ENCODE assay signal across 2 cellular contexts in the genomic region with DNA sequence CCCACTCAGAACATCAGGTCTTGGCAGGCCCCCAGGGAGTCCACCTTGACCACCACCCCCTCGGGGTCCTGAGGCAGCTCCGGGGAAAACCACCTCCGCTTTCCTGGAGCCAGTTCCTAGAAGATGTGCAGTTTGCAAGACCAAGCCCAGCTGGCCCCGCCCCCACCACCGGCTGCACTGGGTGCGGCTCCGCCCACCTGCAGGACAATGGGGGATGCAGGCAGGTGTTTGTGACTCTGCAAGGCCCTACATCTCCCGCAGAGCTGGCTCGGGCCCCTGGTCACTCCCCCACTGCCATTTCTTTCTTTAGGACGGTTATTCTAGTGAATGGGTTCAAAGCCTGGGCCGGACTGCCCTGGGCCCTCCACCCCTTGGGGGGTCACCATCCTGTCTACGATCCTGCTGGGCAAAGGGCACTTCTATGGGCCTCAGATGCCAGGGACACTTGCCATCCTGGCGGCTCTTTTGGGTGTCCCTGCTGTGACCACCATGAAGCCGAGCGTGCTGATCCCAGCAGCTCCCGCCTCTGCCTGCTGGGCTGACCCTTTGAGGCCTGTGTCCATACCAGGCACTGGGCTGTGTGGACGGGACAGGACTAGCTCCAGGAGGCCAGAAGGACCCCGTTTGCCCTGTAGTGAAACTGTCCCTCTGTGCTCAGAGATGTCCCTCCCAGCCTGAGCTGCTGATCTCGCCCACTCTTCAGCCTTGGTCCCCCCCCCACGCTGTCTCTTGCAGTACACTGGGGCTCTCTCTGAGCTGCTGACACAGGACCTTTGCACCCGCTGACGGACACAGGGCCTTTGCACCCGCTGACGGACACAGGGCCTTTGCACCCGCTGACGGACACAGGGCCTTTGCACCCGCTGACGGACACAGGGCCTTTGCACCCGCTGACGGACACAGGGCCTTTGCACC.
TF ChIP-seq lines count a peak whose summit lies in the region.

No MANE protein-coding gene starts in this region.

TF ChIP-seq in K562, 482 proteins besides CTCF, POLR2A, EP300 and RAD21 (continued from another document):
- TF ChIP-seq, protein P1, sequence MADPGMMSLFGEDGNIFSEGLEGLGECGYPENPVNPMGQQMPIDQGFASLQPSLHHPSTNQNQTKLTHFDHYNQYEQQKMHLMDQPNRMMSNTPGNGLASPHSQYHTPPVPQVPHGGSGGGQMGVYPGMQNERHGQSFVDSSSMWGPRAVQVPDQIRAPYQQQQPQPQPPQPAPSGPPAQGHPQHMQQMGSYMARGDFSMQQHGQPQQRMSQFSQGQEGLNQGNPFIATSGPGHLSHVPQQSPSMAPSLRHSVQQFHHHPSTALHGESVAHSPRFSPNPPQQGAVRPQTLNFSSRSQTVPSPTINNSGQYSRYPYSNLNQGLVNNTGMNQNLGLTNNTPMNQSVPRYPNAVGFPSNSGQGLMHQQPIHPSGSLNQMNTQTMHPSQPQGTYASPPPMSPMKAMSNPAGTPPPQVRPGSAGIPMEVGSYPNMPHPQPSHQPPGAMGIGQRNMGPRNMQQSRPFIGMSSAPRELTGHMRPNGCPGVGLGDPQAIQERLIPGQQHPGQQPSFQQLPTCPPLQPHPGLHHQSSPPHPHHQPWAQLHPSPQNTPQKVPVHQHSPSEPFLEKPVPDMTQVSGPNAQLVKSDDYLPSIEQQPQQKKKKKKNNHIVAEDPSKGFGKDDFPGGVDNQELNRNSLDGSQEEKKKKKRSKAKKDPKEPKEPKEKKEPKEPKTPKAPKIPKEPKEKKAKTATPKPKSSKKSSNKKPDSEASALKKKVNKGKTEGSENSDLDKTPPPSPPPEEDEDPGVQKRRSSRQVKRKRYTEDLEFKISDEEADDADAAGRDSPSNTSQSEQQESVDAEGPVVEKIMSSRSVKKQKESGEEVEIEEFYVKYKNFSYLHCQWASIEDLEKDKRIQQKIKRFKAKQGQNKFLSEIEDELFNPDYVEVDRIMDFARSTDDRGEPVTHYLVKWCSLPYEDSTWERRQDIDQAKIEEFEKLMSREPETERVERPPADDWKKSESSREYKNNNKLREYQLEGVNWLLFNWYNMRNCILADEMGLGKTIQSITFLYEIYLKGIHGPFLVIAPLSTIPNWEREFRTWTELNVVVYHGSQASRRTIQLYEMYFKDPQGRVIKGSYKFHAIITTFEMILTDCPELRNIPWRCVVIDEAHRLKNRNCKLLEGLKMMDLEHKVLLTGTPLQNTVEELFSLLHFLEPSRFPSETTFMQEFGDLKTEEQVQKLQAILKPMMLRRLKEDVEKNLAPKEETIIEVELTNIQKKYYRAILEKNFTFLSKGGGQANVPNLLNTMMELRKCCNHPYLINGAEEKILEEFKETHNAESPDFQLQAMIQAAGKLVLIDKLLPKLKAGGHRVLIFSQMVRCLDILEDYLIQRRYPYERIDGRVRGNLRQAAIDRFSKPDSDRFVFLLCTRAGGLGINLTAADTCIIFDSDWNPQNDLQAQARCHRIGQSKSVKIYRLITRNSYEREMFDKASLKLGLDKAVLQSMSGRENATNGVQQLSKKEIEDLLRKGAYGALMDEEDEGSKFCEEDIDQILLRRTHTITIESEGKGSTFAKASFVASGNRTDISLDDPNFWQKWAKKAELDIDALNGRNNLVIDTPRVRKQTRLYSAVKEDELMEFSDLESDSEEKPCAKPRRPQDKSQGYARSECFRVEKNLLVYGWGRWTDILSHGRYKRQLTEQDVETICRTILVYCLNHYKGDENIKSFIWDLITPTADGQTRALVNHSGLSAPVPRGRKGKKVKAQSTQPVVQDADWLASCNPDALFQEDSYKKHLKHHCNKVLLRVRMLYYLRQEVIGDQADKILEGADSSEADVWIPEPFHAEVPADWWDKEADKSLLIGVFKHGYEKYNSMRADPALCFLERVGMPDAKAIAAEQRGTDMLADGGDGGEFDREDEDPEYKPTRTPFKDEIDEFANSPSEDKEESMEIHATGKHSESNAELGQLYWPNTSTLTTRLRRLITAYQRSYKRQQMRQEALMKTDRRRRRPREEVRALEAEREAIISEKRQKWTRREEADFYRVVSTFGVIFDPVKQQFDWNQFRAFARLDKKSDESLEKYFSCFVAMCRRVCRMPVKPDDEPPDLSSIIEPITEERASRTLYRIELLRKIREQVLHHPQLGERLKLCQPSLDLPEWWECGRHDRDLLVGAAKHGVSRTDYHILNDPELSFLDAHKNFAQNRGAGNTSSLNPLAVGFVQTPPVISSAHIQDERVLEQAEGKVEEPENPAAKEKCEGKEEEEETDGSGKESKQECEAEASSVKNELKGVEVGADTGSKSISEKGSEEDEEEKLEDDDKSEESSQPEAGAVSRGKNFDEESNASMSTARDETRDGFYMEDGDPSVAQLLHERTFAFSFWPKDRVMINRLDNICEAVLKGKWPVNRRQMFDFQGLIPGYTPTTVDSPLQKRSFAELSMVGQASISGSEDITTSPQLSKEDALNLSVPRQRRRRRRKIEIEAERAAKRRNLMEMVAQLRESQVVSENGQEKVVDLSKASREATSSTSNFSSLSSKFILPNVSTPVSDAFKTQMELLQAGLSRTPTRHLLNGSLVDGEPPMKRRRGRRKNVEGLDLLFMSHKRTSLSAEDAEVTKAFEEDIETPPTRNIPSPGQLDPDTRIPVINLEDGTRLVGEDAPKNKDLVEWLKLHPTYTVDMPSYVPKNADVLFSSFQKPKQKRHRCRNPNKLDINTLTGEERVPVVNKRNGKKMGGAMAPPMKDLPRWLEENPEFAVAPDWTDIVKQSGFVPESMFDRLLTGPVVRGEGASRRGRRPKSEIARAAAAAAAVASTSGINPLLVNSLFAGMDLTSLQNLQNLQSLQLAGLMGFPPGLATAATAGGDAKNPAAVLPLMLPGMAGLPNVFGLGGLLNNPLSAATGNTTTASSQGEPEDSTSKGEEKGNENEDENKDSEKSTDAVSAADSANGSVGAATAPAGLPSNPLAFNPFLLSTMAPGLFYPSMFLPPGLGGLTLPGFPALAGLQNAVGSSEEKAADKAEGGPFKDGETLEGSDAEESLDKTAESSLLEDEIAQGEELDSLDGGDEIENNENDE (IDR thresholded peaks at IDR 0.05; ENCODE audit: low read depth, low read length), result no peak
- TF ChIP-seq ZNF740 (CRISPR knock-in tag; IDR thresholded peaks at IDR 0.05), result 0 out of 2 replicates have a peak, but pooled peaks have one; percentile 24
- TF ChIP-seq ZNF740 (tag; IDR thresholded peaks at IDR 0.05), result no peak
- TF ChIP-seq ZNF77 (CRISPR knock-in tag; IDR thresholded peaks at IDR 0.05), result no peak
- peak; percentile 37; the same call in 1 of the 2 replicates for TF ChIP-seq TFAP4 (CRISPR knock-in tag; IDR thresholded peaks at IDR 0.05; ENCODE audit: borderline replicate concordance)
- TF ChIP-seq ZNF785 (CRISPR knock-in tag; IDR thresholded peaks at IDR 0.05), result no peak
- no peak for TF ChIP-seq TSC22D4 (tag; IDR thresholded peaks at IDR 0.05)
- TF ChIP-seq SMARCA5 (IDR thresholded peaks at IDR 0.05), result peak; percentile 52; the same call in 1 of the 2 replicates
- peak; percentile 44 for TF ChIP-seq EGR1 (conservative IDR thresholded peaks at IDR 0.05)

TF ChIP-seq in HEK293T, 16 proteins besides CTCF, POLR2A, EP300 and RAD21 (continued from another document):
- no peak for TF ChIP-seq PKNOX1 (IDR thresholded peaks at IDR 0.05)
- no peak for TF ChIP-seq HDGF (IDR thresholded peaks at IDR 0.05; ENCODE audit: borderline replicate concordance)
- no peak for TF ChIP-seq FOXM1 (IDR thresholded peaks at IDR 0.05; ENCODE audit: borderline replicate concordance)
- no peak for TF ChIP-seq CTBP1 (IDR thresholded peaks at IDR 0.05; ENCODE audit: borderline replicate concordance)
